Comparison of ENCODE assay signal across 16 cellular contexts in genomic region chr5:105885266-105885665, GRCh38.
"Had no signal": no experiment of that assay in that cellular context is flagged by ENCODE, and none has a peak within 500 bp of the region (broad histone marks: within the 10 kb centered on the region; RNA-seq: fewer than 3 reads in every experiment).

No MANE protein-coding gene starts in this region.

- H3K4me3 ChIP-seq: gastroesophageal sphincter, hepatocyte, lower lobe of right lung, transverse colon had no signal

- ATAC-seq: activated CD4-positive, CD25-positive, alpha-beta regulatory T cell treated with anti-CD3 and anti-CD28 coated beads, Interleukin-2, amount 50 U/mL, for 24 hours; activated CD8-positive, alpha-beta memory T cell treated with anti-CD3 and anti-CD28 coated beads, Interleukin-2, amount 10 ng/mL, durations not matched to agents 7 days and 5 days; gastroesophageal sphincter; left cardiac atrium; lower lobe of right lung; sciatic nerve; stimulated activated naive B cell treated with anti-CD40 and anti-IgM and Interleukin-4, amounts not matched to agents 10 μg/mL and 1 μg/mL and 100 μg/mL, for 72 hours had no signal

- DNase-seq: activated CD8-positive, alpha-beta memory T cell treated with anti-CD3 and anti-CD28 coated beads, Interleukin-2, amount 10 ng/mL, durations not matched to agents 7 days and 5 days; activated effector memory CD4-positive, alpha-beta T cell treated with Interleukin-2 at 50 U/mL for 16 hours; activated T-cell treated with anti-CD3 and anti-CD28 coated beads, Interleukin-2, amount 50 U/mL, for 24 hours; amniotic stem cell; brain microvascular endothelial cell; left cardiac atrium; lower lobe of right lung; midbrain; naive B cell; stimulated activated CD4-positive, alpha-beta T cell treated with anti-CD3 and anti-CD28 coated beads, Interleukin-2, amount 100 ng/mL, for 24 hours; stimulated activated naive B cell treated with anti-CD40 and anti-IgM and Interleukin-4, amounts not matched to agents 10 μg/mL and 1 μg/mL and 100 μg/mL, for 72 hours; transverse colon had no signal
